ENCODE assay signal across 21 cellular contexts in genomic region chr10:17179002-17179401, GRCh38. TPM values are rescaled to one million over a fixed set of nuclear protein-coding genes. Genes with fewer than 3 reads are reported as not detected.
A peak's percentile ranks its signal among the peaks of the same experiment; 100 is the strongest.
DNase-seq lines count a peak whose midpoint lies in the region; FAIRE-seq and TF ChIP-seq lines count a peak whose summit lies in the region.
"Had no signal": no experiment of that assay in that cellular context is flagged by ENCODE, and none has a peak within 500 bp of the region (broad histone marks: within the 10 kb centered on the region; RNA-seq: fewer than 3 reads in every experiment).

No MANE protein-coding gene starts in this region.

- no peaks in the 10 kb centered on the region for H3F3A ChIP-seq in GM23248 (ENCODE audit: insufficient read depth)

- H3K4me2 ChIP-seq in GM23248 (ENCODE audit: unreplicated experiment): peak overlapping the region; percentile 42

- H3K27ac ChIP-seq in GM23248 (no peak overlapping the region), esophagus squamous epithelium (no peak overlapping the region)
- H3K27ac ChIP-seq: lower lobe of right lung had no signal

- DNase-seq in GM23248 (peak; percentile 58), NOMO-1 (lab: John Stamatoyannopoulos, UW; ENCODE audit: unreplicated experiment in 2 of 2) (peak; percentile 3 to 61), astrocyte of the spinal cord (ENCODE audit: low read depth, low spot score) (peak; percentile 64), myocyte (ENCODE audit: low read depth) (peak; percentile 37), esophagus squamous epithelium (lab: John Stamatoyannopoulos, UW) (no peak), cortex of kidney (lab: John Stamatoyannopoulos, UW) (no peak), NCI-H69 (lab: John Stamatoyannopoulos, UW) (no peak), GM12891 (ENCODE audit: insufficient read length, low spot score) (no peak)
- DNase-seq: activated CD4-positive, alpha-beta T cell treated with anti-CD3 and anti-CD28 coated beads for 1 hour; activated naive CD4-positive, alpha-beta T cell treated with Interleukin-2 at 50 U/mL for 16 hours; activated T-cell treated with anti-CD3 and anti-CD28 coated beads, Interleukin-2, amount 50 U/mL, for 1 hour; CD4-positive, CD25-positive, alpha-beta regulatory T cell; effector memory CD8-positive, alpha-beta T cell; GF-D8; kidney; lower lobe of right lung; NCI-H1105 treated with DMSO at 0.1 percent for 48 hours; NCI-H2081 treated with DMSO at 0.1 percent for 48 hours; small intestine; stimulated activated naive B cell treated with anti-CD40 and anti-IgM and Interleukin-4, amounts not matched to agents 10 μg/mL and 1 μg/mL and 100 μg/mL, for 72 hours had no signal

- no peak for FAIRE-seq in GM12891 (lab: Jason Lieb, UNC)
- FAIRE-seq: HTR-8/SVneo had no signal

- H2AFZ ChIP-seq in GM23248: no peak overlapping the region

- no peaks in the 10 kb centered on the region for H3K9me2 ChIP-seq in GM23248 (ENCODE audit: insufficient read depth)

- H4K20me1 ChIP-seq in GM23248 (ENCODE audit: insufficient read depth): no peaks in the 10 kb centered on the region

- no peak for TF ChIP-seq CTCF in astrocyte of the spinal cord (IDR thresholded peaks at IDR 0.05; ENCODE audit: low read depth, low read length)
- TF ChIP-seq CTCF in esophagus squamous epithelium (IDR thresholded peaks at IDR 0.05): no peak

- no peaks in the 10 kb centered on the region for H3K27me3 ChIP-seq in GM23248 (replicated peaks; ENCODE audit: insufficient read depth)
- no peaks in the 10 kb centered on the region for H3K27me3 ChIP-seq in esophagus squamous epithelium

- H3K36me3 ChIP-seq in GM23248 (ENCODE audit: low read depth): no peaks in the 10 kb centered on the region
- no peaks in the 10 kb centered on the region for H3K36me3 ChIP-seq in esophagus squamous epithelium
- H3K36me3 ChIP-seq: lower lobe of right lung had no signal

- no peaks in the 10 kb centered on the region for H3K79me2 ChIP-seq in GM23248 (ENCODE audit: insufficient read depth)

- WGBS in GM23248 (ENCODE audit: low coverage in 1 of 2, low lambda C conversion rate in 2 of 2, missing lambda C conversion rate in 2 of 2), 2 experiments: 44 to 45% methylated on average over 3 of the region's 3 CpGs
- 73 to 74% methylated on average over 3 of the region's 3 CpGs for WGBS in esophagus squamous epithelium, 2 donors

- TF ChIP-seq POLR2A in esophagus squamous epithelium (IDR thresholded peaks at IDR 0.05) (no peak), GM12891 (IDR thresholded peaks at IDR 0.05; ENCODE audit: low read depth, low read length) (no peak)

- no peaks in the 10 kb centered on the region for H3K9me3 ChIP-seq in GM23248 (ENCODE audit: low read depth)
- no peaks in the 10 kb centered on the region for H3K9me3 ChIP-seq in esophagus squamous epithelium
- H3K9me3 ChIP-seq: lower lobe of right lung had no signal

- intact Hi-C loops in esophagus squamous epithelium (cut with DNase I): no loop called here

- H3K4me1 ChIP-seq in GM23248 (ENCODE audit: insufficient read depth) (peaks cover 26% of the 10 kb centered on the region), esophagus squamous epithelium (no peaks in the 10 kb centered on the region)

- H3K9ac ChIP-seq in GM23248: no peak overlapping the region

- H3K4me3 ChIP-seq in GM23248: no peak overlapping the region
- H3K4me3 ChIP-seq in astrocyte of the spinal cord (ENCODE audit: low read depth, low read length): no peak overlapping the region
- H3K4me3 ChIP-seq in esophagus squamous epithelium: no peak overlapping the region
- H3K4me3 ChIP-seq: lower lobe of right lung had no signal

- in situ Hi-C loops in GM23248 (cut with MboI) (no loop called here), astrocyte of the spinal cord (cut with HindIII; ENCODE audit: low sequenced_read_pairs) (no loop called here)

TF ChIP-seq in GM12891, 5 proteins besides CTCF, POLR2A, EP300 and RAD21:
- TF ChIP-seq POU2F2 (IDR thresholded peaks at IDR 0.05; ENCODE audit: low read depth, low read length): no peak
- TF ChIP-seq TAF1 (IDR thresholded peaks at IDR 0.05; ENCODE audit: low read depth, low read length): no peak
- no peak for TF ChIP-seq SPI1 (IDR thresholded peaks at IDR 0.05; ENCODE audit: low read depth, low read length)
- no peak for TF ChIP-seq PAX5 (IDR thresholded peaks at IDR 0.05; ENCODE audit: insufficient read depth, low read length, severe bottlenecking)
- no peak for TF ChIP-seq POLR2AphosphoS5 (IDR thresholded peaks at IDR 0.05; ENCODE audit: low read depth, low read length)

RNA-seq across cellular contexts. Expression of gene TRDMT1, which starts 22.5 kb away (rescaled TPM):
- 4.4 and 13.0 TPM in 2 replicates for total RNA-seq in GM23248 (2014; rRNA removed; shearing (Covaris generic))
- polyA plus RNA-seq in GM23248 (2016; fragmentation: Nextera tagmentation; extraction: Ambion mirVana): 4.3 and 7.2 TPM in 2 replicates
- 2.6 and 5.4 TPM in 2 replicates for total RNA-seq in myocyte
- polyA plus RNA-seq in myocyte (2012): 2.1 TPM
- 1 to 10 TPM; 1.3 to 5.9 (median 2.6) TPM for total RNA-seq in esophagus squamous epithelium
- polyA plus RNA-seq in GM12891 (2012; ENCODE audit: low read depth, missing spikeins): 1.6 TPM

RNA-seq across cellular contexts. Expression of gene VIM, which starts 49.0 kb away (rescaled TPM):
- total RNA-seq in GM23248 (2014; rRNA removed; shearing (Covaris generic)): 10,031 and 10,466 TPM in 2 replicates
- 3,784 and 3,823 TPM in 2 replicates for polyA plus RNA-seq in GM23248 (2016; fragmentation: Nextera tagmentation; extraction: Ambion mirVana)
- total RNA-seq in myocyte (1,826 and 1,896 TPM in 2 replicates), esophagus squamous epithelium (1,000 to 10,000 TPM in 1 of 4 donors, 100 to 1,000 TPM in 2, 10 to 100 TPM in 1; 55.2 to 1,252 (median 375) TPM)
- 2,428 TPM for polyA plus RNA-seq in myocyte (2012)
- 48.0 TPM for polyA plus RNA-seq in GM12891 (2012; ENCODE audit: low read depth, missing spikeins)

RNA-seq across cellular contexts. Expression of gene CUBN, which starts 49.4 kb away (rescaled TPM):
- total RNA-seq in GM23248 (2014; rRNA removed; shearing (Covaris generic)): 0.65 and 2.8 TPM in 2 replicates
- polyA plus RNA-seq in GM23248 (2016; fragmentation: Nextera tagmentation; extraction: Ambion mirVana): 0.23 and 0.41 TPM in 2 replicates
- 0.40 and 0.78 TPM in 2 replicates for total RNA-seq in myocyte
- 1.2 TPM for polyA plus RNA-seq in myocyte (2012)
- total RNA-seq in esophagus squamous epithelium: under 1 TPM; 0.15 to 0.83 (median 0.51) TPM
- 0.04 TPM for polyA plus RNA-seq in GM12891 (2012; ENCODE audit: low read depth, missing spikeins)

Comparison
In these comparisons a context has a peak if more than half of its experiments do, and no peak if none do; other contexts are left out.
1. DNase-seq: peak in GM23248 (single experiment), NOMO-1 (2 of 2), astrocyte of the spinal cord (single experiment) and myocyte (single experiment); none in esophagus squamous epithelium (single experiment), cortex of kidney (single experiment), NCI-H69 (single experiment) and GM12891 (single experiment).